ENCODE assay signal across 13 cellular contexts in the genomic region with DNA sequence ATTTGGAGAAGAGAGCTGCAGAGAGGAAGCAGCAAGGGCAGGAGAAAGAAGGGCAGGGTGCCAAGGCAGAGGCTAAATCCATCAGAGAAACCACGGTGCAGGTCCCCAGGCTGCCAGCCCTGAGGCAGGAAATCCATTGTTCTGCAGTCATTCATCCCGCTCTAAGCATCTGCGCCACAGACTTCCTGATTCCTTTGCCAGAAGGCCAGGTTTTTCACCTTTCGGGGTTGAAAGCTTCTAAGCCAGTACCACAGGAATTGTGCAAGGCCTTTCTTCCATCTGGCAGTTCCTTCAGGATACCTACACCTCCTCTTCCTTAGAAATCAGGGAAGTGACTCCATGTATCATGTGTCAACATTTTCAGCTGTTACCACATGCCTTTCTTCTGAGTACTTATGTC. TPM values are rescaled to one million over a fixed set of nuclear protein-coding genes. Genes with fewer than 3 reads are reported as not detected.
A peak's percentile ranks its signal among the peaks of the same experiment; 100 is the strongest.
DNase-seq lines count a peak whose midpoint lies in the region; TF ChIP-seq lines count a peak whose summit lies in the region.
"Had no signal": no experiment of that assay in that cellular context is flagged by ENCODE, and none has a peak within 500 bp of the region (broad histone marks: within the 10 kb centered on the region; RNA-seq: fewer than 3 reads in every experiment).

No MANE protein-coding gene starts in this region.

- no peaks in the 10 kb centered on the region for H3K9me3 Mint-ChIP-seq in MCF 10A (ENCODE audit: unreplicated experiment)
- H3K9me3 Mint-ChIP-seq: activated CD4-positive, alpha-beta memory T cell treated with anti-CD3 and anti-CD28 coated beads, Interleukin-2, amount 10 ng/mL, durations not matched to agents 7 days and 5 days; CD14-positive monocyte had no signal

- H3K4me1 ChIP-seq in SK-N-SH (ENCODE audit: control insufficient read depth in 1 of 2, insufficient read depth in 2 of 2, low read depth in 1 of 2, low read length in 1 of 2): no peaks in the 10 kb centered on the region

- WGBS in SK-N-SH (ENCODE audit: low lambda C conversion rate): 10% methylated on average over 4 of the region's 4 CpGs

- TF ChIP-seq CTCF in MCF 10A (IDR thresholded peaks at IDR 0.05; ENCODE audit: unreplicated experiment): no peak
- no peak for TF ChIP-seq CTCF in SK-N-SH (IDR thresholded peaks at IDR 0.05)

- POLR2A ChIA-PET in MCF 10A (lab: Yijun Ruan, JAX) (interaction anchor here (0.6 to 1.5 kb wide), 5 partner anchors 8 to 110 kb away, joined by 3 to 4 read pairs (median 4); no protein-coding TSS in a partner anchor), SK-N-SH (lab: Yijun Ruan, JAX) (no interaction called here)

- H3F3A ChIP-seq in SK-N-SH (replicated peaks; ENCODE audit: insufficient read depth): no peaks in the 10 kb centered on the region

- H2AFZ ChIP-seq in SK-N-SH (ENCODE audit: low read depth): no peak overlapping the region

- H3K4me2 ChIP-seq in SK-N-SH: no peak overlapping the region

- no peaks in the 10 kb centered on the region for H3K9me3 ChIP-seq in SK-N-SH

- peaks cover 6% of the 10 kb centered on the region for H3K4me1 Mint-ChIP-seq in MCF 10A (ENCODE audit: insufficient read depth, unreplicated experiment)
- H3K4me1 Mint-ChIP-seq: activated CD4-positive, alpha-beta memory T cell treated with anti-CD3 and anti-CD28 coated beads, Interleukin-2, amount 10 ng/mL, durations not matched to agents 7 days and 5 days; CD14-positive monocyte had no signal

- no peaks in the 10 kb centered on the region for H3K36me3 ChIP-seq in SK-N-SH (replicated peaks in 1 of 2; ENCODE audit: control insufficient read depth in 1 of 2, insufficient read depth in 2 of 2, low read length in 1 of 2)

- no peak overlapping the region for H3K9ac ChIP-seq in SK-N-SH

- H3K4me3 Mint-ChIP-seq in MCF 10A (ENCODE audit: unreplicated experiment): no peak overlapping the region
- H3K4me3 Mint-ChIP-seq: activated CD4-positive, alpha-beta memory T cell treated with anti-CD3 and anti-CD28 coated beads, Interleukin-2, amount 10 ng/mL, durations not matched to agents 7 days and 5 days; CD14-positive monocyte had no signal

- no peak for TF ChIP-seq RAD21 in SK-N-SH (IDR thresholded peaks at IDR 0.05; ENCODE audit: low read length)

- no peaks in the 10 kb centered on the region for H3K27me3 Mint-ChIP-seq in MCF 10A (ENCODE audit: insufficient read depth, unreplicated experiment)
- H3K27me3 Mint-ChIP-seq: activated CD4-positive, alpha-beta memory T cell treated with anti-CD3 and anti-CD28 coated beads, Interleukin-2, amount 10 ng/mL, durations not matched to agents 7 days and 5 days had no signal

- intact Hi-C loops in MCF 10A (cut with micrococcal nuclease): no loop called here

- no peaks in the 10 kb centered on the region for H3K9me2 ChIP-seq in SK-N-SH

- H3K36me3 Mint-ChIP-seq in MCF 10A (ENCODE audit: insufficient read depth, unreplicated experiment): no peaks in the 10 kb centered on the region
- H3K36me3 Mint-ChIP-seq: CD14-positive monocyte had no signal

- no peak for TF ChIP-seq EP300 in SK-N-SH (IDR thresholded peaks at IDR 0.05; ENCODE audit: borderline replicate concordance in 1 of 2, low read depth in 1 of 2, low read length in 1 of 2)

- no peaks in the 10 kb centered on the region for H4K20me1 ChIP-seq in SK-N-SH (ENCODE audit: insufficient read depth)

- no TSS peak for BruUV-seq in MCF 10A (replicated peaks; lab: Mats Ljungman, UMichigan)

- no peak overlapping the region for H3K27ac ChIP-seq in SK-N-SH (ENCODE audit: low read depth in 2 of 2, low read length in 1 of 2)

- peaks cover 11% of the 10 kb centered on the region for H3K27me3 ChIP-seq in SK-N-SH (ENCODE audit: insufficient read depth)

- CTCF ChIA-PET in MCF 10A (lab: Yijun Ruan, JAX): interaction anchor here (0.6 to 1.2 kb wide), 2 partner anchors 27 to 160 kb away, joined by 3 to 5 read pairs; no protein-coding TSS in a partner anchor
- CTCF ChIA-PET in SK-N-SH (lab: Yijun Ruan, JAX): interaction anchor here (1.8 kb wide), 1 partner anchor 27 kb away, joined by 7 read pairs; no protein-coding TSS in a partner anchor

- H3K79me2 ChIP-seq in SK-N-SH (ENCODE audit: insufficient read depth): no peaks in the 10 kb centered on the region

- peak; percentile 87 for DNase-seq in DMS53 (lab: John Stamatoyannopoulos, UW)
- peak; percentile 85 to 95 for DNase-seq in NCI-H2081 (lab: John Stamatoyannopoulos, UW)
- peak; percentile 96 for DNase-seq in MCF 10A (ENCODE audit: unreplicated experiment)
- DNase-seq in left kidney (ENCODE audit: low read depth, low spot score): peak; percentile 9
- DNase-seq in activated CD4-positive, alpha-beta T cell treated with anti-CD3 and anti-CD28 coated beads, Interleukin-2, amount 50 U/mL, for 1 hour: no peak
- no peak for DNase-seq in activated naive CD4-positive, alpha-beta T cell (lab: John Stamatoyannopoulos, UW)
- no peak for DNase-seq in SK-N-SH
- no peak for DNase-seq in NCI-H146 (lab: John Stamatoyannopoulos, UW)
- DNase-seq: activated CD4-positive, alpha-beta memory T cell treated with anti-CD3 and anti-CD28 coated beads, Interleukin-2, amount 10 ng/mL, durations not matched to agents 7 days and 5 days; central memory CD4-positive, alpha-beta T cell; left colon; NCI-H446 treated with DMSO at 0.1 percent for 48 hours had no signal

- H3K4me3 ChIP-seq in SK-N-SH (ENCODE audit: low read depth in 2 of 2, low read length in 1 of 2): no peak overlapping the region

- H3K27ac Mint-ChIP-seq in MCF 10A (ENCODE audit: low read depth, unreplicated experiment): no peak overlapping the region
- H3K27ac Mint-ChIP-seq: activated CD4-positive, alpha-beta memory T cell treated with anti-CD3 and anti-CD28 coated beads, Interleukin-2, amount 10 ng/mL, durations not matched to agents 7 days and 5 days; CD14-positive monocyte had no signal

TF ChIP-seq in SK-N-SH, 30 proteins besides CTCF, POLR2A, EP300 and RAD21 (continues in another document):
- TF ChIP-seq RXRA (IDR thresholded peaks at IDR 0.05; ENCODE audit: borderline replicate concordance, low read depth) (no peak), POLR2AphosphoS5 (IDR thresholded peaks at IDR 0.05; ENCODE audit: low read depth, low read length) (no peak), SIN3A (IDR thresholded peaks at IDR 0.05; ENCODE audit: borderline replicate concordance, low read depth, low read length) (no peak), RFX5 (IDR thresholded peaks at IDR 0.05; ENCODE audit: low read length) (no peak), FOXM1 (IDR thresholded peaks at IDR 0.05; ENCODE audit: low read depth) (no peak), IRF3 (IDR thresholded peaks at IDR 0.05; ENCODE audit: low read depth, low read length) (no peak), MEF2A (IDR thresholded peaks at IDR 0.05; ENCODE audit: borderline replicate concordance, low read depth) (no peak), TEAD4 (IDR thresholded peaks at IDR 0.05; ENCODE audit: borderline replicate concordance, insufficient read depth) (no peak), MXI1 (IDR thresholded peaks at IDR 0.05; ENCODE audit: low read depth, low read length) (no peak), GABPA (IDR thresholded peaks at IDR 0.05; ENCODE audit: low read depth) (no peak), FOSL2 (IDR thresholded peaks at IDR 0.05; ENCODE audit: borderline replicate concordance, low read depth) (no peak)
- TF ChIP-seq, protein P1, sequence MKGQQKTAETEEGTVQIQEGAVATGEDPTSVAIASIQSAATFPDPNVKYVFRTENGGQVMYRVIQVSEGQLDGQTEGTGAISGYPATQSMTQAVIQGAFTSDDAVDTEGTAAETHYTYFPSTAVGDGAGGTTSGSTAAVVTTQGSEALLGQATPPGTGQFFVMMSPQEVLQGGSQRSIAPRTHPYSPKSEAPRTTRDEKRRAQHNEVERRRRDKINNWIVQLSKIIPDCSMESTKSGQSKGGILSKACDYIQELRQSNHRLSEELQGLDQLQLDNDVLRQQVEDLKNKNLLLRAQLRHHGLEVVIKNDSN (IDR thresholded peaks at IDR 0.05; ENCODE audit: borderline replicate concordance, low read depth): no peak
- TF ChIP-seq, protein P2, sequence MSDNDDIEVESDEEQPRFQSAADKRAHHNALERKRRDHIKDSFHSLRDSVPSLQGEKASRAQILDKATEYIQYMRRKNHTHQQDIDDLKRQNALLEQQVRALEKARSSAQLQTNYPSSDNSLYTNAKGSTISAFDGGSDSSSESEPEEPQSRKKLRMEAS (IDR thresholded peaks at IDR 0.05; ENCODE audit: low read depth): no peak

RNA-seq across cellular contexts. Expression of gene ADGRF5, which starts 45.6 kb away (rescaled TPM):
- total RNA-seq in MCF 10A (2022): not detected in 2 replicates
- polyA plus RNA-seq in SK-N-SH (2012; rRNA removed): 0.02 and 0.06 TPM in 2 replicates
- 0.01 TPM in 2 replicates for polyA plus RNA-seq in SK-N-SH (2012; cell fraction: cytosol; rRNA removed)
- polyA plus RNA-seq in SK-N-SH (2012; cell fraction: nucleus; rRNA removed): 0.04 and 0.05 TPM in 2 replicates
- total RNA-seq: activated CD4-positive, alpha-beta memory T cell treated with anti-CD3 and anti-CD28 coated beads, Interleukin-2, amount 10 ng/mL, durations not matched to agents 7 days and 5 days had no signal
- polyA plus RNA-seq: CD14-positive monocyte had no signal

Comparison
In these comparisons a context has a peak if more than half of its experiments do, and no peak if none do; other contexts are left out.
1. DNase-seq: peak in DMS53 (single experiment), NCI-H2081 (2 of 2), MCF 10A (single experiment) and left kidney (single experiment); none in activated CD4-positive, alpha-beta T cell treated with anti-CD3 and anti-CD28 coated beads, Interleukin-2, amount 50 U/mL, for 1 hour (single experiment), activated naive CD4-positive, alpha-beta T cell (0 of 4), SK-N-SH (single experiment) and NCI-H146 (single experiment).